8 cellular contexts compared by ENCODE assay signal in genomic region chr19:14433454-14434156, GRCh38. TPM values are rescaled to one million over a fixed set of nuclear protein-coding genes. Genes with fewer than 3 reads are reported as not detected.
DNase-seq lines count a peak whose midpoint lies in the region; ATAC-seq and TF ChIP-seq lines count a peak whose summit lies in the region.

No MANE protein-coding gene starts in this region.

- H3K4me1 ChIP-seq in fibroblast of lung (ENCODE audit: control insufficient read depth, extremely low read depth, insufficient read depth, low read length) (peaks cover 13% of the 10 kb centered on the region), neuron (ENCODE audit: insufficient read depth, low read length) (peaks cover 12% of the 10 kb centered on the region)

- ATAC-seq in HG03457 (IDR thresholded peaks at IDR 0.05; ENCODE audit: unreplicated experiment) = no peak
- ATAC-seq in GM18861 (IDR thresholded peaks at IDR 0.05; ENCODE audit: unreplicated experiment) = no peak

- H4K20me1 ChIP-seq in fibroblast of lung (ENCODE audit: control insufficient read depth, extremely low read depth, insufficient read depth, low read length) = no peaks in the 10 kb centered on the region

- H3K9me3 ChIP-seq in fibroblast of lung (ENCODE audit: control insufficient read depth, insufficient read depth, low read depth, low read length) (no peaks in the 10 kb centered on the region), neuron (ENCODE audit: low read length) (no peaks in the 10 kb centered on the region)

- H2AFZ ChIP-seq in fibroblast of lung (ENCODE audit: low read length) (no peak overlapping the region), neuron (ENCODE audit: low read depth, low read length) (no peak overlapping the region)

- peak; percentile 60 for DNase-seq in NCI-H1436 (lab: John Stamatoyannopoulos, UW)
- no peak for DNase-seq in NCI-H1436 treated with DMSO at 0.1 percent for 48 hours (lab: John Stamatoyannopoulos, UW)
- DNase-seq in NCI-H2171 (lab: John Stamatoyannopoulos, UW) = peak; percentile 34
- DNase-seq in activated T-cell treated with anti-CD3 and anti-CD28 coated beads for 4 hours = peak; percentile 63
- no peak for DNase-seq in fibroblast of lung (ENCODE audit: low read depth in 2 of 2)

- H3K27me3 ChIP-seq in fibroblast of lung (ENCODE audit: control insufficient read depth, insufficient read depth, low read length) (no peaks in the 10 kb centered on the region), neuron (ENCODE audit: insufficient read depth, low read length) (no peaks in the 10 kb centered on the region)

- H3K9ac ChIP-seq in fibroblast of lung (ENCODE audit: insufficient read depth, low read length) = peak overlapping the region; percentile 67

- peak overlapping the region; percentile 32 for H3K27ac ChIP-seq in fibroblast of lung (ENCODE audit: insufficient read depth, low read length)

- H3K4me3 ChIP-seq in fibroblast of lung (replicated peaks in 1 of 4; ENCODE audit: control extremely low read depth in 1 of 4, insufficient read depth in 1 of 4, low read depth in 3 of 4, low read length in 4 of 4) = peak overlapping the region; percentile 65 to 79 (median 77)
- H3K4me3 ChIP-seq in neuron (ENCODE audit: low read length) = peak overlapping the region; percentile 61

- peaks cover 1% of the 10 kb centered on the region for H3K36me3 ChIP-seq in fibroblast of lung (ENCODE audit: control insufficient read depth, insufficient read depth, low read length)
- peaks cover 3% of the 10 kb centered on the region for H3K36me3 ChIP-seq in neuron (ENCODE audit: insufficient read depth, low read length)

- H3K79me2 ChIP-seq in fibroblast of lung (ENCODE audit: control insufficient read depth, insufficient read depth, low read length) = peaks cover 25% of the 10 kb centered on the region

- no peak for TF ChIP-seq CTCF in fibroblast of lung (conservative IDR thresholded peaks at IDR 0.05 in 1 of 2, IDR thresholded peaks at IDR 0.05 in 1 of 2; ENCODE audit: low read depth in 1 of 2, low read length in 2 of 2)

- H3K4me2 ChIP-seq in fibroblast of lung (ENCODE audit: extremely low read depth, insufficient read depth, low read length) = peak overlapping the region; percentile 84

RNA-seq across cellular contexts. Expression of gene PKN1, which starts 0.5 kb away (rescaled TPM):
- 125 and 141 TPM in 2 replicates for total RNA-seq in fibroblast of lung
- polyA plus RNA-seq in fibroblast of lung = 43.2 and 45.3 TPM in 2 replicates
- 101 and 112 TPM in 2 replicates for polyA plus RNA-seq in fibroblast of lung (2012)
- polyA minus RNA-seq in fibroblast of lung (ENCODE audit: low replicate concordance) = 172 and 209 TPM in 2 replicates

RNA-seq across cellular contexts. Expression of gene DDX39A, which starts 14.5 kb away (rescaled TPM):
- total RNA-seq in fibroblast of lung = 28.5 and 36.5 TPM in 2 replicates
- 35.9 and 80.5 TPM in 2 replicates for polyA plus RNA-seq in fibroblast of lung
- polyA plus RNA-seq in fibroblast of lung (2012) = 43.1 and 109 TPM in 2 replicates
- polyA minus RNA-seq in fibroblast of lung (ENCODE audit: low replicate concordance) = 46.7 and 131 TPM in 2 replicates

RNA-seq across cellular contexts. Expression of gene PTGER1, which starts 41.5 kb away (rescaled TPM):
- 9.7 and 18.7 TPM in 2 replicates for total RNA-seq in fibroblast of lung
- 0.67 and 2.3 TPM in 2 replicates for polyA plus RNA-seq in fibroblast of lung
- 5.2 and 9.9 TPM in 2 replicates for polyA plus RNA-seq in fibroblast of lung (2012)
- polyA minus RNA-seq in fibroblast of lung (ENCODE audit: low replicate concordance) = 0.52 and 3.4 TPM in 2 replicates

RNA-seq across cellular contexts. Expression of gene ADGRE5, which starts 52.4 kb away (rescaled TPM):
- 17.2 and 40.6 TPM in 2 replicates for total RNA-seq in fibroblast of lung
- 32.9 and 46.3 TPM in 2 replicates for polyA plus RNA-seq in fibroblast of lung
- polyA plus RNA-seq in fibroblast of lung (2012) = 72.6 and 94.0 TPM in 2 replicates
- 117 and 134 TPM in 2 replicates for polyA minus RNA-seq in fibroblast of lung (ENCODE audit: low replicate concordance)

Comparison
In these comparisons a context has a peak if more than half of its experiments do, and no peak if none do; other contexts are left out.
1. DNase-seq: peak in NCI-H1436 (single experiment), NCI-H2171 (single experiment) and activated T-cell treated with anti-CD3 and anti-CD28 coated beads for 4 hours (single experiment); none in NCI-H1436 treated with DMSO at 0.1 percent for 48 hours (single experiment) and fibroblast of lung (0 of 2).